17 cellular contexts compared by ENCODE assay signal in the genomic region with DNA sequence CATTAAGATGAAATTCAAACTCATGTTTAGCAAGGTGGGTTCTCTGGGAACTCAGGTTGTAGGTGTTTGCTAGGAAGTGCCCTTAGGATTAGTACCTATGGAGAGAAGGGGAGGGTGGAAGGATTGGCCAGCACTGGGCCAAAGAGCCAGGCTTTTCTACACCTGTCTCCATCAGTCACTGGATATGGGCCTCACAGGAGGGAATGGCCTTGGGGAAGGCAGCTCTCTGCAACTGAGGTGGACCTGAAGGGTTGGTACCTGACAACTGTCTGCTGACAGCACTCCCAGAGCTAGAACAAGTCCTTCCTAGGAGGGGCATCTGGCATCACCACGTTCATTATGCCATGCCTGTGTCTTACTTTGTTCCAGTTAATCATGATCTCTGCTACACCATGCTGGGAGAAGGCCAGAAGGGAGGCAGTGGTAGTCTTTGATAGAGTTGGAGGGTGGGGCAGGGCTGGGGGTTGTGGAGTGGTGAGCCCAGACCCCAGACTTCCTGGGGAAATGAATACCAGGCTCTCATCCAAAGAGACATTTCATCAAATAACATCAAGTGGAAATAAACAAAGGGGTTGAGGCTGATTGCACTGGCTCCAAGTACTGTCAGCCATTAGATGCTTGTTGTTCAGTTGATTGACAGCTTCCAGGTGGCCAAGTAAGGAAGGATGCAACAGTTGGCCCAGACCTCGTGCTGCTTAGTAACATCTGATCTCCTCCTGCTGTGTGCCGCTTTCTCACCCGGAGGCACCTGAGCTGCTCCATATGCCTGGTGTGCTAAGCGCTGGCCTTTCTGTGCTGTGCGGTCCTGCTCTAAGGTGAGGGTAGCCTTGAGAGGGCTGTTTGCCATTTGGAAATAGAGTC.
A peak's percentile ranks its signal among the peaks of the same experiment; 100 is the strongest.
DNase-seq lines count a peak whose midpoint lies in the region; ATAC-seq and TF ChIP-seq lines count a peak whose summit lies in the region.
"Had no signal": no experiment of that assay in that cellular context is flagged by ENCODE, and none has a peak within 500 bp of the region (broad histone marks: within the 10 kb centered on the region; RNA-seq: fewer than 3 reads in every experiment).

No MANE protein-coding gene starts in this region.

- H2BK12ac ChIP-seq in mesenchymal stem cell (ENCODE audit: low read length in 2 of 2): peak overlapping the region; percentile 40 to 91

- H3K27ac Mint-ChIP-seq in immature natural killer cell: no peak overlapping the region
- H3K27ac Mint-ChIP-seq: B cell; CD8-positive, alpha-beta T cell had no signal

- peak overlapping the region; percentile 43 for H4K91ac ChIP-seq in mesenchymal stem cell (ENCODE audit: low read length)

- no peak overlapping the region for H3K9ac ChIP-seq in BLaER1 treated with 17β-estradiol and CSF1 and Interleukin-3, amounts not matched to agents 10 nM and 100 nM
- H3K9ac ChIP-seq in OCI-LY3 (ENCODE audit: low read length) (peak overlapping the region; percentile 20; the same call in 1 of the 2 replicates), mesenchymal stem cell (ENCODE audit: low read length) (no peak overlapping the region)

- H3K27me3 Mint-ChIP-seq in immature natural killer cell (ENCODE audit: low read depth in 3 of 3): peaks cover 3 to 4% (median 4%) of the 10 kb centered on the region in 3 donors
- H3K27me3 Mint-ChIP-seq: B cell had no signal

- no peak for TF ChIP-seq CTCF in OCI-LY3 (IDR thresholded peaks at IDR 0.05; ENCODE audit: low read depth, low read length)

- no peaks in the 10 kb centered on the region for H3K79me2 ChIP-seq in OCI-LY3 (ENCODE audit: low read length)

- no peaks in the 10 kb centered on the region for H3K36me3 Mint-ChIP-seq in immature natural killer cell
- H3K36me3 Mint-ChIP-seq: CD8-positive, alpha-beta T cell had no signal

- H3K4me2 ChIP-seq in BLaER1 treated with 17β-estradiol and CSF1 and Interleukin-3, amounts not matched to agents 10 nM and 100 nM: peak overlapping the region in 6 of 11 experiments; percentile 2 to 48 (median 28); a peak in 7 of 22 replicates
- H3K4me2 ChIP-seq in OCI-LY3 (ENCODE audit: low read length): peak overlapping the region; percentile 49
- no peak overlapping the region for H3K4me2 ChIP-seq in mesenchymal stem cell (ENCODE audit: low read length, poor library complexity, severe bottlenecking)

- DNase-seq in DMS 273 (lab: John Stamatoyannopoulos, UW; ENCODE audit: unreplicated experiment): peak; percentile 23
- DNase-seq in DMS 273 treated with DMSO at 0.1 percent for 48 hours (lab: John Stamatoyannopoulos, UW): no peak
- DNase-seq in mesenchymal stem cell: no peak
- DNase-seq in left lobe of liver (ENCODE audit: low spot score): no peak
- no peak for DNase-seq in immature natural killer cell
- DNase-seq: CD8-positive, alpha-beta T cell; GF-D8; NCI-H1436; NCI-H2029 treated with DMSO at 0.1 percent for 48 hours; NCI-H2227 treated with DMSO at 0.1 percent for 48 hours; NCI-H526 treated with DMSO at 0.1 percent for 48 hours; SW 1271 had no signal

- no peaks in the 10 kb centered on the region for H3K36me3 ChIP-seq in BLaER1 treated with 17β-estradiol and CSF1 and Interleukin-3, amounts not matched to agents 10 nM and 100 nM
- peaks cover 9% of the 10 kb centered on the region for H3K36me3 ChIP-seq in OCI-LY3 (replicated peaks; ENCODE audit: low read depth, low read length)
- no peaks in the 10 kb centered on the region for H3K36me3 ChIP-seq in mesenchymal stem cell (ENCODE audit: control insufficient read depth in 1 of 2, insufficient read depth in 2 of 2, low read depth in 1 of 2, low read length in 2 of 2)

- no peaks in the 10 kb centered on the region for H3K79me1 ChIP-seq in mesenchymal stem cell (replicated peaks; ENCODE audit: low read length, poor library complexity, severe bottlenecking)

- no peak overlapping the region for H3K23ac ChIP-seq in mesenchymal stem cell (ENCODE audit: low read length in 2 of 2)

- H3K4ac ChIP-seq in mesenchymal stem cell (ENCODE audit: low read depth in 1 of 2, low read length in 2 of 2): no peak overlapping the region

- 87% methylated on average over 5 of the region's 6 CpGs for WGBS in mesenchymal stem cell

- no peak overlapping the region for H3K27ac ChIP-seq in BLaER1 treated with 17β-estradiol and CSF1 and Interleukin-3, amounts not matched to agents 10 nM and 100 nM
- H3K27ac ChIP-seq in OCI-LY3 (ENCODE audit: low read length): peak overlapping the region; percentile 44
- H3K27ac ChIP-seq in mesenchymal stem cell (ENCODE audit: low read length, poor library complexity, severe bottlenecking): no peak overlapping the region
- H3K27ac ChIP-seq: 22Rv1 had no signal

- no peak overlapping the region for H3K14ac ChIP-seq in mesenchymal stem cell (ENCODE audit: low read length in 2 of 2)

- no peak overlapping the region for H3K4me3 ChIP-seq in BLaER1 treated with 17β-estradiol and CSF1 and Interleukin-3, amounts not matched to agents 10 nM and 100 nM
- H3K4me3 ChIP-seq in OCI-LY3 (ENCODE audit: low read length) (no peak overlapping the region), mesenchymal stem cell (ENCODE audit: insufficient read depth in 1 of 2, low read depth in 1 of 2, low read length in 2 of 2) (no peak overlapping the region)

- H3K18ac ChIP-seq in mesenchymal stem cell (ENCODE audit: low read depth in 1 of 2, low read length in 2 of 2): peak overlapping the region in 1 of 2 experiments; percentile 40

- H4K20me1 ChIP-seq in BLaER1 treated with 17β-estradiol and CSF1 and Interleukin-3, amounts not matched to agents 10 nM and 100 nM: no peaks in the 10 kb centered on the region
- no peaks in the 10 kb centered on the region for H4K20me1 ChIP-seq in OCI-LY3 (ENCODE audit: insufficient read depth, low read length)

- H3K9me3 Mint-ChIP-seq in immature natural killer cell: peaks cover 0 to 3% (median 0%) of the 10 kb centered on the region in 6 donors
- H3K9me3 Mint-ChIP-seq: CD8-positive, alpha-beta T cell had no signal

- H2AFZ ChIP-seq in OCI-LY3 (ENCODE audit: low read depth, low read length) (peak overlapping the region; percentile 50), mesenchymal stem cell (ENCODE audit: low read depth, low read length) (no peak overlapping the region)

- no peaks in the 10 kb centered on the region for H3K27me3 ChIP-seq in BLaER1 treated with 17β-estradiol and CSF1 and Interleukin-3, amounts not matched to agents 10 nM and 100 nM
- H3K27me3 ChIP-seq in OCI-LY3 (ENCODE audit: low read depth, low read length) (no peaks in the 10 kb centered on the region), mesenchymal stem cell (ENCODE audit: control insufficient read depth in 1 of 2, insufficient read depth in 1 of 2, low read length in 2 of 2) (no peaks in the 10 kb centered on the region)

- H3K4me1 Mint-ChIP-seq in immature natural killer cell: no peaks in the 10 kb centered on the region
- H3K4me1 Mint-ChIP-seq: B cell had no signal

- H3K4me1 ChIP-seq in BLaER1 treated with 17β-estradiol and CSF1 and Interleukin-3, amounts not matched to agents 10 nM and 100 nM: peaks cover 0 to 14% (median 11%) of the 10 kb centered on the region in 10 experiments; a peak in 12 of 20 replicates
- peaks cover 37% of the 10 kb centered on the region for H3K4me1 ChIP-seq in OCI-LY3 (ENCODE audit: low read length)
- H3K4me1 ChIP-seq in mesenchymal stem cell (ENCODE audit: control insufficient read depth, insufficient read depth, low read depth, low read length): no peaks in the 10 kb centered on the region

- no peak overlapping the region for H2AK5ac ChIP-seq in mesenchymal stem cell (ENCODE audit: low read length, severe bottlenecking)

- H3K4me3 Mint-ChIP-seq in immature natural killer cell: no peak overlapping the region
- H3K4me3 Mint-ChIP-seq: B cell; CD8-positive, alpha-beta T cell had no signal

- H2BK15ac ChIP-seq in mesenchymal stem cell (ENCODE audit: low read depth, poor library complexity, severe bottlenecking): no peak overlapping the region

- H2BK5ac ChIP-seq in mesenchymal stem cell (ENCODE audit: low read depth, low read length, poor library complexity, severe bottlenecking): no peak overlapping the region

- H2BK120ac ChIP-seq in mesenchymal stem cell (ENCODE audit: low read depth, low read length): no peak overlapping the region

- ATAC-seq in left lobe of liver: no peak
- no peak for ATAC-seq in HG03175 (IDR thresholded peaks at IDR 0.05; ENCODE audit: unreplicated experiment)
- ATAC-seq: CD8-positive, alpha-beta T cell had no signal

- no peak overlapping the region for H4K8ac ChIP-seq in mesenchymal stem cell (ENCODE audit: low read length)

- H3K9me3 ChIP-seq in BLaER1 treated with 17β-estradiol and CSF1 and Interleukin-3, amounts not matched to agents 10 nM and 100 nM (replicated peaks in 1 of 11): peaks cover 25 to 37% (median 29%) of the 10 kb centered on the region in 11 experiments
- peaks cover 19% of the 10 kb centered on the region for H3K9me3 ChIP-seq in OCI-LY3 (ENCODE audit: insufficient read depth, low read length)
- peaks cover 14% of the 10 kb centered on the region for H3K9me3 ChIP-seq in mesenchymal stem cell (ENCODE audit: control insufficient read depth, low read length)
